ENCODE assay signal across 13 cellular contexts in genomic region chr12:123238330-123238682, GRCh38. TPM values are rescaled to one million over a fixed set of nuclear protein-coding genes. Genes with fewer than 3 reads are reported as not detected.
A peak's percentile ranks its signal among the peaks of the same experiment; 100 is the strongest.
DNase-seq lines count a peak whose midpoint lies in the region; ATAC-seq and TF ChIP-seq lines count a peak whose summit lies in the region.
"Had no signal": no experiment of that assay in that cellular context is flagged by ENCODE, and none has a peak within 500 bp of the region (broad histone marks: within the 10 kb centered on the region; RNA-seq: fewer than 3 reads in every experiment).

No MANE protein-coding gene starts in this region.

- H3K4me1 Mint-ChIP-seq in activated naive CD4-positive, alpha-beta T cell treated with anti-CD3 and anti-CD28 coated beads for 36 hours (ENCODE audit: low read depth), result peaks cover 59% of the 10 kb centered on the region
- H3K4me1 Mint-ChIP-seq in central memory CD8-positive, alpha-beta T cell, result peaks cover 49% of the 10 kb centered on the region
- peaks cover 32 to 55% of the 10 kb centered on the region in 2 donors for H3K4me1 Mint-ChIP-seq in stimulated activated naive B cell treated with anti-CD40 and anti-IgM and Interleukin-4, amounts not matched to agents 10 μg/mL and 1 μg/mL and 100 μg/mL, for 72 hours

- H3K36me3 ChIP-seq in PC-9 (ENCODE audit: low read depth), result no peaks in the 10 kb centered on the region
- H3K36me3 ChIP-seq: right atrium auricular region, transverse colon had no signal

- intact Hi-C loops in activated naive CD4-positive, alpha-beta T cell treated with anti-CD3 and anti-CD28 coated beads for 36 hours (cut with micrococcal nuclease), result loop anchor here (1.0 to 10.0 kb wide), 3 partner anchors 163 to 476 kb away; partner anchors contain the start of gene ATP6V0A2
- intact Hi-C loops in PC-9 (cut with micrococcal nuclease; ENCODE audit: unreplicated experiment), result loop anchor here (1.0 to 10.0 kb wide), 3 partner anchors 195 to 464 kb away; partner anchors contain the start of gene CCDC62

- H2AFZ ChIP-seq in PC-9, result no peak overlapping the region

- no peak for DNase-seq in activated naive CD4-positive, alpha-beta T cell treated with anti-CD3 and anti-CD28 coated beads for 36 hours
- DNase-seq in activated naive CD4-positive, alpha-beta T cell (lab: John Stamatoyannopoulos, UW), result no peak
- DNase-seq in PC-9, result no peak
- no peak for DNase-seq in central memory CD8-positive, alpha-beta T cell (ENCODE audit: low spot score in 2 of 2)
- DNase-seq in stimulated activated naive B cell treated with anti-CD40 and anti-IgM and Interleukin-4, amounts not matched to agents 10 μg/mL and 1 μg/mL and 100 μg/mL, for 72 hours, result no peak
- DNase-seq in dedifferentiated amniotic fluid mesenchymal stem cell (ENCODE audit: extremely low spot score), result no peak
- DNase-seq in cerebellum (ENCODE audit: low spot score), result no peak
- DNase-seq: NCI-H2081 treated with DMSO at 0.1 percent for 48 hours had no signal

- no peaks in the 10 kb centered on the region for H3K9me2 ChIP-seq in PC-9 (ENCODE audit: insufficient read depth)

- no peak for ATAC-seq in central memory CD8-positive, alpha-beta T cell (replicated peaks; ENCODE audit: extremely low read depth, poor library complexity, severe bottlenecking)
- ATAC-seq in stimulated activated naive B cell treated with anti-CD40 and anti-IgM and Interleukin-4, amounts not matched to agents 10 μg/mL and 1 μg/mL and 100 μg/mL, for 72 hours (replicated peaks), result no peak
- ATAC-seq in HG03135 (IDR thresholded peaks at IDR 0.05; ENCODE audit: unreplicated experiment), result no peak
- ATAC-seq: gastrocnemius medialis had no signal

- peak; percentile 2; the same call in 1 of the 2 replicates for TF ChIP-seq CTCF in PC-9 (conservative IDR thresholded peaks at IDR 0.05)

- H3K4me1 ChIP-seq in PC-9 (replicated peaks; ENCODE audit: insufficient read depth), result peaks cover 17% of the 10 kb centered on the region

- peaks cover 14% of the 10 kb centered on the region for H3F3A ChIP-seq in PC-9 (ENCODE audit: insufficient read depth, low read depth)

- H3K27ac Mint-ChIP-seq in activated naive CD4-positive, alpha-beta T cell treated with anti-CD3 and anti-CD28 coated beads for 36 hours, result peak overlapping the region; percentile 91
- H3K27ac Mint-ChIP-seq in central memory CD8-positive, alpha-beta T cell (ENCODE audit: low read depth), result peak overlapping the region; percentile 41
- H3K27ac Mint-ChIP-seq in stimulated activated naive B cell treated with anti-CD40 and anti-IgM and Interleukin-4, amounts not matched to agents 10 μg/mL and 1 μg/mL and 100 μg/mL, for 72 hours, result peak overlapping the region; percentile 53
- H3K27ac Mint-ChIP-seq: nephron progenitor cell had no signal

- no peak overlapping the region for H3K27ac ChIP-seq in PC-9
- H3K27ac ChIP-seq: right atrium auricular region had no signal

- H3K4me2 ChIP-seq in PC-9, result no peak overlapping the region; the same call in 1 of the 2 replicates

- H3K9me3 Mint-ChIP-seq in activated naive CD4-positive, alpha-beta T cell treated with anti-CD3 and anti-CD28 coated beads for 36 hours, result no peaks in the 10 kb centered on the region
- H3K9me3 Mint-ChIP-seq in central memory CD8-positive, alpha-beta T cell, result no peaks in the 10 kb centered on the region
- H3K9me3 Mint-ChIP-seq in stimulated activated naive B cell treated with anti-CD40 and anti-IgM and Interleukin-4, amounts not matched to agents 10 μg/mL and 1 μg/mL and 100 μg/mL, for 72 hours, result no peaks in the 10 kb centered on the region
- H3K9me3 Mint-ChIP-seq: nephron progenitor cell had no signal

- H3K79me2 ChIP-seq in PC-9 (ENCODE audit: low read depth), result peaks cover 39% of the 10 kb centered on the region

- no peaks in the 10 kb centered on the region for H3K27me3 Mint-ChIP-seq in activated naive CD4-positive, alpha-beta T cell treated with anti-CD3 and anti-CD28 coated beads for 36 hours (ENCODE audit: low read depth)
- no peaks in the 10 kb centered on the region for H3K27me3 Mint-ChIP-seq in central memory CD8-positive, alpha-beta T cell
- H3K27me3 Mint-ChIP-seq in stimulated activated naive B cell treated with anti-CD40 and anti-IgM and Interleukin-4, amounts not matched to agents 10 μg/mL and 1 μg/mL and 100 μg/mL, for 72 hours, result no peaks in the 10 kb centered on the region

- peak overlapping the region; percentile 41 for H3K4me3 Mint-ChIP-seq in activated naive CD4-positive, alpha-beta T cell treated with anti-CD3 and anti-CD28 coated beads for 36 hours
- H3K4me3 Mint-ChIP-seq in central memory CD8-positive, alpha-beta T cell, result no peak overlapping the region
- H3K4me3 Mint-ChIP-seq in stimulated activated naive B cell treated with anti-CD40 and anti-IgM and Interleukin-4, amounts not matched to agents 10 μg/mL and 1 μg/mL and 100 μg/mL, for 72 hours, result peak overlapping the region in 1 of 2 donors; percentile 40
- H3K4me3 Mint-ChIP-seq: nephron progenitor cell had no signal

- no TSS peak for BruUV-seq in PC-9 (replicated peaks; lab: Mats Ljungman, UMichigan)

- no peak overlapping the region for H3K4me3 ChIP-seq in PC-9
- H3K4me3 ChIP-seq: gastrocnemius medialis, right atrium auricular region, transverse colon had no signal

- no peaks in the 10 kb centered on the region for H3K27me3 ChIP-seq in PC-9 (ENCODE audit: insufficient read depth, low read depth)
- H3K27me3 ChIP-seq: gastrocnemius medialis, right atrium auricular region, transverse colon had no signal

- H3K9me3 ChIP-seq in PC-9 (ENCODE audit: insufficient read depth, low read depth), result no peaks in the 10 kb centered on the region
- H3K9me3 ChIP-seq: gastrocnemius medialis, right atrium auricular region, transverse colon had no signal

- POLR2A ChIA-PET in PC-9 (lab: Charles Lee; ENCODE audit: unreplicated experiment), result interaction anchor here (0.6 to 1.0 kb wide), 2 partner anchors 12 to 269 kb away, joined by 4 to 6 read pairs; no protein-coding TSS in a partner anchor

- H4K20me1 ChIP-seq in PC-9 (ENCODE audit: insufficient read depth), result no peaks in the 10 kb centered on the region; the same call in 1 of the 2 replicates

- peaks cover 53% of the 10 kb centered on the region for H3K36me3 Mint-ChIP-seq in activated naive CD4-positive, alpha-beta T cell treated with anti-CD3 and anti-CD28 coated beads for 36 hours (ENCODE audit: low read depth)
- H3K36me3 Mint-ChIP-seq in central memory CD8-positive, alpha-beta T cell (ENCODE audit: insufficient read depth), result peaks cover 36% of the 10 kb centered on the region
- H3K36me3 Mint-ChIP-seq in stimulated activated naive B cell treated with anti-CD40 and anti-IgM and Interleukin-4, amounts not matched to agents 10 μg/mL and 1 μg/mL and 100 μg/mL, for 72 hours, result peaks cover 20 to 29% of the 10 kb centered on the region in 2 donors

- CTCF ChIA-PET in activated naive CD4-positive, alpha-beta T cell treated with anti-CD3 and anti-CD28 coated beads for 36 hours (lab: Charles Lee), result interaction anchor here (0.7 to 3.6 kb wide), 22 partner anchors 10 to 405 kb away, joined by 3 to 44 read pairs (median 4); no protein-coding TSS in a partner anchor
- CTCF ChIA-PET in PC-9 (lab: Charles Lee), result interaction anchor here (0.6 to 1.7 kb wide), 12 partner anchors 12 to 600 kb away, joined by 3 to 15 read pairs (median 4); partner anchors contain the start of gene OGFOD2

RNA-seq across cellular contexts. Expression of gene MTRFR, which starts 5.1 kb away (rescaled TPM):
- 10 to 100 TPM; 27.7 to 27.8 TPM for total RNA-seq in activated naive CD4-positive, alpha-beta T cell treated with anti-CD3 and anti-CD28 coated beads for 36 hours
- total RNA-seq in PC-9 (2021) (18.6 and 19.4 TPM in 2 replicates), cerebellum (13.0 TPM)

RNA-seq across cellular contexts. Expression of gene MPHOSPH9, which starts 5.4 kb away (rescaled TPM):
- 100 to 1,000 TPM; 111 to 114 TPM for total RNA-seq in activated naive CD4-positive, alpha-beta T cell treated with anti-CD3 and anti-CD28 coated beads for 36 hours
- total RNA-seq in PC-9 (2021) (46.9 and 58.5 TPM in 2 replicates), cerebellum (95.9 TPM)

RNA-seq across cellular contexts. Expression of gene CDK2AP1, which starts 33.4 kb away (rescaled TPM):
- 10 to 100 TPM; 64.7 to 67.5 TPM for total RNA-seq in activated naive CD4-positive, alpha-beta T cell treated with anti-CD3 and anti-CD28 coated beads for 36 hours
- total RNA-seq in PC-9 (2021) (59.8 and 61.7 TPM in 2 replicates), cerebellum (84.7 TPM)

Comparison
In these comparisons a context has a peak if more than half of its experiments do, and no peak if none do; other contexts are left out.
1. H3K27ac Mint-ChIP-seq: peak in every context shown above with its lines; median percentile 91 in activated naive CD4-positive, alpha-beta T cell treated with anti-CD3 and anti-CD28 coated beads for 36 hours; 53 in stimulated activated naive B cell treated with anti-CD40 and anti-IgM and Interleukin-4, amounts not matched to agents 10 μg/mL and 1 μg/mL and 100 μg/mL, for 72 hours; 41 in central memory CD8-positive, alpha-beta T cell.